In the genomic region with DNA sequence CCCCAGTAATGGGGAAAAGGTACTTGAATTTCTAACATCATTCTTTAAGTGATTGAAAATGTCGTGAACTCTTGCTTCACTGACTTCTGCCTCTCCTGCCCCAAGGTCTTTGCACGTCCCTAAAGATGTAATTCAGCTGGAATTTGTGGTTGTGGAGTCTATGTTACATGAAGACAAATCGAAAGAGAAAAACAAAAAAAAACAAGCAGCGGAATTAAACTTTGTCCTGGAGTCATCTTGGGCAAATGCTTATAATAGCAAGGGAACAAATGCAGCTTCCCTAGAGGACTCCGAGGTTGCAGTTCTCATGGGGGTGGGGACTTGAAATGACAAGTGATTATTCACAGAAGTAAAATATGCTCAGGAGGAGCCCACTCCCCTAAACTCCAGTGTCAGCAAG, we compare ENCODE assay signal across 25 cellular contexts.
DNase-seq lines count a peak whose midpoint lies in the region; ATAC-seq, FAIRE-seq and TF ChIP-seq lines count a peak whose summit lies in the region.
"Had no signal": no experiment of that assay in that cellular context is flagged by ENCODE, and none has a peak within 500 bp of the region (broad histone marks: within the 10 kb centered on the region; RNA-seq: fewer than 3 reads in every experiment).

No MANE protein-coding gene starts in this region.

- no peaks in the 10 kb centered on the region for H3K36me3 ChIP-seq in heart left ventricle
- H3K36me3 ChIP-seq in naive thymus-derived CD4-positive, alpha-beta T cell (ENCODE audit: control insufficient read depth in 2 of 3, insufficient read depth in 3 of 3, low read length in 3 of 3), result no peaks in the 10 kb centered on the region
- H3K36me3 ChIP-seq: BLaER1, cardiac muscle cell, upper lobe of left lung had no signal

- DNase-seq in heart left ventricle, result no peak
- DNase-seq in Right ventricle myocardium inferior (ENCODE audit: missing footprints), result no peak
- DNase-seq in fibroblast of villous mesenchyme (ENCODE audit: low read depth), result peak; percentile 56
- DNase-seq in caudate nucleus (lab: John Stamatoyannopoulos, UW), result no peak
- DNase-seq in naive thymus-derived CD4-positive, alpha-beta T cell, result no peak
- DNase-seq in activated naive CD8-positive, alpha-beta T cell treated with anti-CD3 and anti-CD28 coated beads, Interleukin-2, amount 50 U/mL, for 24 hours, result no peak
- no peak for DNase-seq in H54 (ENCODE audit: insufficient read length, low spot score)
- DNase-seq: 8988T; Calu3; effector CD4-positive, alpha-beta T cell; Kasumi-1; midbrain; NCI-H1105; NCI-H510A treated with DMSO at 0.1 percent for 48 hours; stimulated activated CD4-positive, alpha-beta T cell treated with anti-CD3 and anti-CD28 coated beads, Interleukin-2, amount 100 ng/mL, for 24 hours; stimulated activated naive CD8-positive, alpha-beta T cell treated with anti-CD3 and anti-CD28 coated beads, Interleukin-15, amount 100 ng/mL, for 72 hours; T1000; upper lobe of left lung had no signal

- TF ChIP-seq CTCF in heart left ventricle (IDR thresholded peaks at IDR 0.05) (no peak), fibroblast of villous mesenchyme (IDR thresholded peaks at IDR 0.05; ENCODE audit: insufficient read depth, low read depth, low read length) (no peak), nephron (IDR thresholded peaks at IDR 0.05; ENCODE audit: unreplicated experiment in 3 of 3) (no peak)

- H3K27me3 ChIP-seq in heart left ventricle, result no peaks in the 10 kb centered on the region
- H3K27me3 ChIP-seq in naive thymus-derived CD4-positive, alpha-beta T cell (ENCODE audit: control insufficient read depth in 2 of 2, insufficient read depth in 2 of 2, low read length in 2 of 2), result no peaks in the 10 kb centered on the region
- H3K27me3 ChIP-seq: BLaER1, cardiac muscle cell, upper lobe of left lung had no signal

- no peaks in the 10 kb centered on the region for H3K9me3 Mint-ChIP-seq in nephron
- H3K9me3 Mint-ChIP-seq in naive thymus-derived CD4-positive, alpha-beta T cell, result peaks cover 0 to 5% (median 0%) of the 10 kb centered on the region in 11 donors
- H3K9me3 Mint-ChIP-seq in activated naive CD8-positive, alpha-beta T cell treated with anti-CD3 and anti-CD28 coated beads, Interleukin-2, amount 50 U/mL, for 24 hours, result peaks cover 3% of the 10 kb centered on the region
- H3K9me3 Mint-ChIP-seq: activated T-helper 17 cell treated with anti-CD3 and anti-CD28 coated beads, Interleukin-2, amount 50 U/mL, for 72 hours had no signal

- peaks cover 4% of the 10 kb centered on the region for H3K36me3 Mint-ChIP-seq in nephron (ENCODE audit: low read depth)
- no peaks in the 10 kb centered on the region for H3K36me3 Mint-ChIP-seq in naive thymus-derived CD4-positive, alpha-beta T cell
- H3K36me3 Mint-ChIP-seq in activated naive CD8-positive, alpha-beta T cell treated with anti-CD3 and anti-CD28 coated beads, Interleukin-2, amount 50 U/mL, for 24 hours (ENCODE audit: low read depth), result no peaks in the 10 kb centered on the region

- peaks cover 0 to 22% (median 8%) of the 10 kb centered on the region in 12 donors for H3K4me1 ChIP-seq in heart left ventricle
- H3K4me1 ChIP-seq in naive thymus-derived CD4-positive, alpha-beta T cell (ENCODE audit: control insufficient read depth in 2 of 2, insufficient read depth in 2 of 2, low read length in 2 of 2), result no peaks in the 10 kb centered on the region

- POLR2A ChIA-PET in naive thymus-derived CD4-positive, alpha-beta T cell (lab: Charles Lee), result no interaction called here

- TF ChIP-seq POLR2A in heart left ventricle (IDR thresholded peaks at IDR 0.05), result no peak
- TF ChIP-seq POLR2A in H54 (IDR thresholded peaks at IDR 0.05; ENCODE audit: low read depth, low read length), result no peak

- H3K27ac ChIP-seq in heart left ventricle, result peak overlapping the region in 6 of 12 donors; percentile 2 to 52 (median 24)
- no peak overlapping the region for H3K27ac ChIP-seq in caudate nucleus (ENCODE audit: low read depth, low read length)
- no peak overlapping the region for H3K27ac ChIP-seq in naive thymus-derived CD4-positive, alpha-beta T cell (ENCODE audit: low read depth, low read length)
- H3K27ac ChIP-seq: BLaER1, cardiac muscle cell, upper lobe of left lung had no signal

- CTCF ChIA-PET in naive thymus-derived CD4-positive, alpha-beta T cell (lab: Charles Lee), result no interaction called here

- peaks cover 49% of the 10 kb centered on the region for H3K4me1 Mint-ChIP-seq in nephron
- H3K4me1 Mint-ChIP-seq in naive thymus-derived CD4-positive, alpha-beta T cell, result no peaks in the 10 kb centered on the region
- H3K4me1 Mint-ChIP-seq in activated naive CD8-positive, alpha-beta T cell treated with anti-CD3 and anti-CD28 coated beads, Interleukin-2, amount 50 U/mL, for 24 hours, result no peaks in the 10 kb centered on the region
- H3K4me1 Mint-ChIP-seq: activated T-helper 17 cell treated with anti-CD3 and anti-CD28 coated beads, Interleukin-2, amount 50 U/mL, for 72 hours; stimulated activated naive CD8-positive, alpha-beta T cell treated with anti-CD3 and anti-CD28 coated beads, Interleukin-15, amount 100 ng/mL, for 72 hours had no signal

- peak overlapping the region in 2 of 12 donors; percentile 4 to 20 for H3K4me3 ChIP-seq in heart left ventricle
- no peak overlapping the region for H3K4me3 ChIP-seq in fibroblast of villous mesenchyme (ENCODE audit: low read depth, low read length)
- no peak overlapping the region for H3K4me3 ChIP-seq in naive thymus-derived CD4-positive, alpha-beta T cell (ENCODE audit: low read length)
- H3K4me3 ChIP-seq: BLaER1, cardiac muscle cell, upper lobe of left lung had no signal

- H3K4me3 Mint-ChIP-seq in nephron, result peak overlapping the region; percentile 3 to 14 (median 8)
- H3K4me3 Mint-ChIP-seq in naive thymus-derived CD4-positive, alpha-beta T cell, result no peak overlapping the region
- no peak overlapping the region for H3K4me3 Mint-ChIP-seq in activated naive CD8-positive, alpha-beta T cell treated with anti-CD3 and anti-CD28 coated beads, Interleukin-2, amount 50 U/mL, for 24 hours
- H3K4me3 Mint-ChIP-seq: activated T-helper 17 cell treated with anti-CD3 and anti-CD28 coated beads, Interleukin-2, amount 50 U/mL, for 72 hours; stimulated activated naive CD8-positive, alpha-beta T cell treated with anti-CD3 and anti-CD28 coated beads, Interleukin-15, amount 100 ng/mL, for 72 hours had no signal

- no peaks in the 10 kb centered on the region for H3K9me3 ChIP-seq in heart left ventricle
- H3K9me3 ChIP-seq in naive thymus-derived CD4-positive, alpha-beta T cell (ENCODE audit: control insufficient read depth in 2 of 3, low read length in 3 of 3), result no peaks in the 10 kb centered on the region
- H3K9me3 ChIP-seq: BLaER1, upper lobe of left lung had no signal

- WGBS in heart left ventricle, 4 donors, result 62 to 76% (median 74%) methylated on average over 5 of the region's 5 CpGs

- intact Hi-C loops in heart left ventricle (cut with DNase I), result no loop called here
- intact Hi-C loops in Right ventricle myocardium inferior (cut with DNase I), result no loop called here
- intact Hi-C loops in naive thymus-derived CD4-positive, alpha-beta T cell (cut with micrococcal nuclease), result no loop called here

- no peaks in the 10 kb centered on the region for H3K27me3 Mint-ChIP-seq in nephron (ENCODE audit: low read depth)
- no peaks in the 10 kb centered on the region for H3K27me3 Mint-ChIP-seq in naive thymus-derived CD4-positive, alpha-beta T cell
- no peaks in the 10 kb centered on the region for H3K27me3 Mint-ChIP-seq in activated naive CD8-positive, alpha-beta T cell treated with anti-CD3 and anti-CD28 coated beads, Interleukin-2, amount 50 U/mL, for 24 hours
- H3K27me3 Mint-ChIP-seq: activated T-helper 17 cell treated with anti-CD3 and anti-CD28 coated beads, Interleukin-2, amount 50 U/mL, for 72 hours; stimulated activated naive CD8-positive, alpha-beta T cell treated with anti-CD3 and anti-CD28 coated beads, Interleukin-15, amount 100 ng/mL, for 72 hours had no signal

- no peak for FAIRE-seq in H54 (lab: Jason Lieb, UNC)
- FAIRE-seq: HTR-8/SVneo had no signal

- ATAC-seq in heart left ventricle (peak in 3 of 4 donors; percentile 28 to 44 (median 30)), Right ventricle myocardium inferior (no peak)
- ATAC-seq in naive thymus-derived CD4-positive, alpha-beta T cell, result no peak
- ATAC-seq in activated naive CD8-positive, alpha-beta T cell treated with anti-CD3 and anti-CD28 coated beads, Interleukin-2, amount 50 U/mL, for 24 hours, result no peak
- ATAC-seq: activated T-helper 17 cell treated with anti-CD3 and anti-CD28 coated beads, Interleukin-2, amount 50 U/mL, for 72 hours; esophagus mucosa; SK-N-SH treated with all-trans-retinoic acid at 6 μM for 48 hours; stimulated activated naive CD8-positive, alpha-beta T cell treated with anti-CD3 and anti-CD28 coated beads, Interleukin-15, amount 100 ng/mL, for 72 hours had no signal

- H3K27ac Mint-ChIP-seq in nephron, result peak overlapping the region; percentile 28 to 85 (median 56)
- no peak overlapping the region for H3K27ac Mint-ChIP-seq in naive thymus-derived CD4-positive, alpha-beta T cell
- no peak overlapping the region for H3K27ac Mint-ChIP-seq in activated naive CD8-positive, alpha-beta T cell treated with anti-CD3 and anti-CD28 coated beads, Interleukin-2, amount 50 U/mL, for 24 hours
- H3K27ac Mint-ChIP-seq: activated T-helper 17 cell treated with anti-CD3 and anti-CD28 coated beads, Interleukin-2, amount 50 U/mL, for 72 hours; stimulated activated naive CD8-positive, alpha-beta T cell treated with anti-CD3 and anti-CD28 coated beads, Interleukin-15, amount 100 ng/mL, for 72 hours had no signal

Comparison
In these comparisons a context has a peak if more than half of its experiments do, and no peak if none do; other contexts are left out.
1. ATAC-seq: peak in heart left ventricle (3 of 4); none in Right ventricle myocardium inferior (single experiment), naive thymus-derived CD4-positive, alpha-beta T cell (single experiment) and activated naive CD8-positive, alpha-beta T cell treated with anti-CD3 and anti-CD28 coated beads, Interleukin-2, amount 50 U/mL, for 24 hours (single experiment).
2. H3K27ac Mint-ChIP-seq: peak in nephron (3 of 3); none in naive thymus-derived CD4-positive, alpha-beta T cell (0 of 9) and activated naive CD8-positive, alpha-beta T cell treated with anti-CD3 and anti-CD28 coated beads, Interleukin-2, amount 50 U/mL, for 24 hours (single experiment).
3. H3K4me3 Mint-ChIP-seq: peak in nephron (3 of 3); none in naive thymus-derived CD4-positive, alpha-beta T cell (0 of 10) and activated naive CD8-positive, alpha-beta T cell treated with anti-CD3 and anti-CD28 coated beads, Interleukin-2, amount 50 U/mL, for 24 hours (single experiment).